In the genomic region with DNA sequence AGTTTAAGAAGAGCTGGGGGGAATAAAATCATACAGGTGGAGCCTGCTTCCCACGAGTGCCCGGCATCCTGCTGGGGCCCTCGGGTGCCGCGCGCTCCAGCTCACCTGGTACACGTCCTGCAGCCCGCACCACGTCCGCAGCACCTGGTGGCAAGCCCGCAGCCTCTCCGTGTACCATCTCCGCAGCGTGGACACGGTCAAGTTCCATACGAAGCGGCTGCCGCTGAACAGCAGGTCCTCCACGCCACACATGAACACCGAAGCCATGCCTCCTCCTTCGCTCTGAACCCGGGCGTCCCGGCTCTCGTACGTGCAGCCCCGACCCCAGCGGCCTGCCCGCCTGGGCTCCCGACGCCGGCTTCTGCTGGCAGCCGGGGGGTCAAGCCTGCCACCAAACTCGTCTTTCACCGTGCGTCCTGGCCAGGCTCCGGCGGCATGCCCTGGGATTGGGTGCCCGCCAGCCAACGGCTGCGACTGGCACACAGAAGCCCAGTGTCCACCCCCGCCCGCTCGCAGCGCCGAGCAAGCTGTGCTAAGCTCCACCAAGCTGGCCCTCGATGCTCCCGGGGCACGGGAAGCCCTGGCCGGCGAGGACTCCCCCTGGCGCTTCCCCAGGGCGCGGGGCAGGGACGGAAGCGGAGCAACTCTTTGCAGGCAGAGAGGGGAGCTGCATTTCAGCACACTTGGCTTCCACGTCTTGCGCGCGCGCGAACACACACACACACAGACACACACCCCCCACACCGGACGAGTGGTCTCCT, we compare ENCODE assay signal across 8 cellular contexts. TPM values are rescaled to one million over a fixed set of nuclear protein-coding genes. Genes with fewer than 3 reads are reported as not detected.
DNase-seq lines count a peak whose midpoint lies in the region; ATAC-seq, FAIRE-seq and TF ChIP-seq lines count a peak whose summit lies in the region.

A gene (minus strand): TSS at position 366 of the 761 bp plus-strand sequence. CDS start 99 bp downstream, at position 267.

- H3K27ac ChIP-seq in layer of hippocampus (ENCODE audit: low read depth, low read length) (peak within 1 kb of the TSS; percentile 92), small intestine (ENCODE audit: low read depth in 1 of 2, low read length in 1 of 2) (peak within 1 kb of the TSS in 1 of 2 donors; percentile 58)

- ATAC-seq in GM19463 (IDR thresholded peaks at IDR 0.05; ENCODE audit: unreplicated experiment) (peak; percentile 45), GM21723 (IDR thresholded peaks at IDR 0.05; ENCODE audit: unreplicated experiment) (no peak), HG03378 (IDR thresholded peaks at IDR 0.05; ENCODE audit: unreplicated experiment) (no peak)

- no peak for FAIRE-seq in small intestine (lab: Jason Lieb, UNC)

- H3K27me3 ChIP-seq in layer of hippocampus (ENCODE audit: control insufficient read depth, insufficient read depth, low read length) = no peaks in the 10 kb centered on the region
- peaks cover 6 to 12% of the 10 kb centered on the region in 2 donors for H3K27me3 ChIP-seq in small intestine (ENCODE audit: control insufficient read depth in 2 of 2, insufficient read depth in 2 of 2, low read length in 2 of 2)

- H3K4me1 ChIP-seq in small intestine (ENCODE audit: control insufficient read depth in 2 of 2, insufficient read depth in 1 of 2, low read depth in 1 of 2, low read length in 1 of 2) = no peaks in the 10 kb centered on the region

- no peaks in the 10 kb centered on the region for H3K36me3 ChIP-seq in small intestine (ENCODE audit: control insufficient read depth in 2 of 2, insufficient read depth in 2 of 2, low read length in 2 of 2)

- DNase-seq in AG10803 (ENCODE audit: low read depth) (peak; percentile 13), dermis blood vessel endothelial cell (peak; percentile 68), small intestine (peak; percentile 17)

- H3K9me3 ChIP-seq in small intestine (ENCODE audit: control insufficient read depth, low read depth) = no peaks in the 10 kb centered on the region

- intact Hi-C loops in T-helper 2 cell treated with Interferon-gamma antibody and Interleukin-4, amounts not matched to agents 100 ng/mL and 5 ng/mL, for 36 hours (cut with micrococcal nuclease) = no loop called here

- H3K4me3 ChIP-seq in AG10803 (ENCODE audit: low read length) = peak within 1 kb of the TSS; percentile 38
- H3K4me3 ChIP-seq in small intestine (ENCODE audit: low read depth in 1 of 2, low read length in 2 of 2) = peak within 1 kb of the TSS; percentile 22 to 41

- TF ChIP-seq CTCF in AG10803 (conservative IDR thresholded peaks at IDR 0.05; ENCODE audit: low read length) = no peak

- WGBS in small intestine, 3 donors = 1 to 3% (median 1%) methylated on average over 62 to 64 of the region's 64 CpGs

RNA-seq across cellular contexts. Expression of the gene that starts here (rescaled TPM):
- total RNA-seq in T-helper 2 cell treated with Interferon-gamma antibody and Interleukin-4, amounts not matched to agents 100 ng/mL and 5 ng/mL, for 36 hours = 19.9 and 20.9 TPM in 2 replicates
- 112 and 117 TPM in 2 replicates for total RNA-seq in dermis blood vessel endothelial cell
- polyA plus RNA-seq in small intestine = 1 to 10 TPM; 5.6 to 9.7 (median 7.1) TPM

Comparison
In these comparisons a context has a peak if more than half of its experiments do, and no peak if none do; other contexts are left out.
1. DNase-seq: peak in every context shown above with its lines; median percentile 68 in dermis blood vessel endothelial cell; 17 in small intestine; 13 in AG10803.